In the genomic region with DNA sequence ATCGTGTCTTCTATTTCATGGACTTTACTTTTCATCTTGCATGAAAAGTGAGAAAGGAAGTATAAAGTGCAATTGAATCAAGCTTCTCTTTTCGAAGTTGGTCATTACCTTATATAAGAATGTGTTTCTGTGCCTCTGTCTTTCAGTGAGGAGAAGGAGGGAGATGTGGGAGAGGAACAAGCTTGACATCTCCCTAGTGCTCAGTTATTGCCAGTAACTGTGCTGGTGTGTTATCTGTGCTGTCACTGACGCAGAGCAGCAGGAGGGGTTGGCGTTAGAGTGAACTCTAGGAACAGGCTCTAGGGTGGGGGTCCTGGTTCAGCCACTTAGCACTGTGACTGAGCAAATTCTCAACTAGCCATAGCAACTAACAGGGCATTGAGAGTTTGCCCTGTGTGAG, we compare ENCODE assay signal across 13 cellular contexts. TPM values are rescaled to one million over a fixed set of nuclear protein-coding genes. Genes with fewer than 3 reads are reported as not detected.
DNase-seq lines count a peak whose midpoint lies in the region; ATAC-seq and TF ChIP-seq lines count a peak whose summit lies in the region.
"Had no signal": no experiment of that assay in that cellular context is flagged by ENCODE, and none has a peak within 500 bp of the region (broad histone marks: within the 10 kb centered on the region; RNA-seq: fewer than 3 reads in every experiment).

No MANE protein-coding gene starts in this region.

- no peak overlapping the region for H3K27ac Mint-ChIP-seq in activated T-cell treated with anti-CD3 and anti-CD28 coated beads, Interleukin-2, amount 50 U/mL, for 72 hours
- H3K27ac Mint-ChIP-seq in activated CD4-positive, alpha-beta T cell treated with anti-CD3 and anti-CD28 coated beads, Interleukin-2, amount 10 ng/mL, durations not matched to agents 24 days and 14 days = no peak overlapping the region
- H3K27ac Mint-ChIP-seq: stimulated activated effector memory CD8-positive, alpha-beta T cell treated with anti-CD3 and anti-CD28 coated beads, Interleukin-12 subunit alpha, Interleukin-12 subunit beta, amount 100 ng/mL, for 72 hours had no signal

- no peaks in the 10 kb centered on the region for H3K27me3 ChIP-seq in colonic mucosa

- H3K9ac ChIP-seq in colonic mucosa (ENCODE audit: low read depth in 2 of 2, low read length in 2 of 2) = no peak overlapping the region

- H3K27me3 Mint-ChIP-seq in activated T-cell treated with anti-CD3 and anti-CD28 coated beads, Interleukin-2, amount 50 U/mL, for 72 hours (ENCODE audit: low read depth) = peaks cover 7% of the 10 kb centered on the region
- H3K27me3 Mint-ChIP-seq in activated CD4-positive, alpha-beta T cell treated with anti-CD3 and anti-CD28 coated beads, Interleukin-2, amount 10 ng/mL, durations not matched to agents 24 days and 14 days = peaks cover 2% of the 10 kb centered on the region

- peaks cover 3 to 5% of the 10 kb centered on the region in 2 donors for H3K9me3 Mint-ChIP-seq in activated T-cell treated with anti-CD3 and anti-CD28 coated beads, Interleukin-2, amount 50 U/mL, for 72 hours
- no peaks in the 10 kb centered on the region for H3K9me3 Mint-ChIP-seq in activated CD4-positive, alpha-beta T cell treated with anti-CD3 and anti-CD28 coated beads, Interleukin-2, amount 10 ng/mL, durations not matched to agents 24 days and 14 days

- TF ChIP-seq CTCF in colonic mucosa (IDR thresholded peaks at IDR 0.05) = no peak

- no peaks in the 10 kb centered on the region for H3K4me1 Mint-ChIP-seq in activated T-cell treated with anti-CD3 and anti-CD28 coated beads, Interleukin-2, amount 50 U/mL, for 72 hours (ENCODE audit: low read depth)
- H3K4me1 Mint-ChIP-seq in activated CD4-positive, alpha-beta T cell treated with anti-CD3 and anti-CD28 coated beads, Interleukin-2, amount 10 ng/mL, durations not matched to agents 24 days and 14 days = no peaks in the 10 kb centered on the region
- H3K4me1 Mint-ChIP-seq: stimulated activated effector memory CD8-positive, alpha-beta T cell treated with anti-CD3 and anti-CD28 coated beads, Interleukin-12 subunit alpha, Interleukin-12 subunit beta, amount 100 ng/mL, for 72 hours had no signal

- H3K36me3 Mint-ChIP-seq in activated T-cell treated with anti-CD3 and anti-CD28 coated beads, Interleukin-2, amount 50 U/mL, for 72 hours (ENCODE audit: insufficient read depth in 2 of 2) = peaks cover 1 to 2% of the 10 kb centered on the region in 2 donors
- H3K36me3 Mint-ChIP-seq in activated CD4-positive, alpha-beta T cell treated with anti-CD3 and anti-CD28 coated beads, Interleukin-2, amount 10 ng/mL, durations not matched to agents 24 days and 14 days (ENCODE audit: low read depth) = no peaks in the 10 kb centered on the region
- H3K36me3 Mint-ChIP-seq: stimulated activated effector memory CD8-positive, alpha-beta T cell treated with anti-CD3 and anti-CD28 coated beads, Interleukin-12 subunit alpha, Interleukin-12 subunit beta, amount 100 ng/mL, for 72 hours had no signal

- peak; percentile 3 for ATAC-seq in GM19372 (IDR thresholded peaks at IDR 0.05; ENCODE audit: low read depth, unreplicated experiment)
- ATAC-seq in HG02938 (IDR thresholded peaks at IDR 0.05; ENCODE audit: unreplicated experiment) = peak; percentile 13
- ATAC-seq in activated T-cell treated with anti-CD3 and anti-CD28 coated beads, Interleukin-2, amount 50 U/mL, for 72 hours (replicated peaks in 1 of 2) = no peak

- H3K4me3 ChIP-seq in colonic mucosa (no peak overlapping the region), skin epidermis (no peak overlapping the region)
- H3K4me3 ChIP-seq: lung, smooth muscle cell had no signal

- peak overlapping the region; percentile 6 for H3K27ac ChIP-seq in colonic mucosa
- peak overlapping the region in 13 of 21 experiments; percentile 1 to 80 (median 33) for H3K27ac ChIP-seq in skin epidermis

- no peaks in the 10 kb centered on the region for H3K9me3 ChIP-seq in colonic mucosa

- no peaks in the 10 kb centered on the region for H3K36me3 ChIP-seq in colonic mucosa

- intact Hi-C loops in colonic mucosa (cut with DNase I) = no loop called here
- intact Hi-C loops in activated CD4-positive, alpha-beta T cell treated with anti-CD3 and anti-CD28 coated beads, Interleukin-2, amount 10 ng/mL, durations not matched to agents 24 days and 14 days (cut with micrococcal nuclease) = no loop called here

- H3K4me1 ChIP-seq in colonic mucosa = no peaks in the 10 kb centered on the region

- H3K4me3 Mint-ChIP-seq in activated T-cell treated with anti-CD3 and anti-CD28 coated beads, Interleukin-2, amount 50 U/mL, for 72 hours = no peak overlapping the region
- no peak overlapping the region for H3K4me3 Mint-ChIP-seq in activated CD4-positive, alpha-beta T cell treated with anti-CD3 and anti-CD28 coated beads, Interleukin-2, amount 10 ng/mL, durations not matched to agents 24 days and 14 days
- H3K4me3 Mint-ChIP-seq: stimulated activated effector memory CD8-positive, alpha-beta T cell treated with anti-CD3 and anti-CD28 coated beads, Interleukin-12 subunit alpha, Interleukin-12 subunit beta, amount 100 ng/mL, for 72 hours had no signal

- DNase-seq in colonic mucosa = no peak
- no peak for DNase-seq in activated T-cell treated with anti-CD3 and anti-CD28 coated beads, Interleukin-2, amount 50 U/mL, for 72 hours
- no peak for DNase-seq in activated CD4-positive, alpha-beta T cell treated with anti-CD3 and anti-CD28 coated beads, Interleukin-2, amount 10 ng/mL, durations not matched to agents 24 days and 14 days
- DNase-seq in activated CD8-positive, alpha-beta memory T cell treated with anti-CD3 and anti-CD28 coated beads, Interleukin-2, amount 50 U/mL, for 48 hours = no peak
- DNase-seq in activated T-cell treated with anti-CD3 and anti-CD28 coated beads for 4 hours = no peak
- DNase-seq: NCI-H187, SHP77 treated with DMSO at 0.1 percent for 48 hours had no signal

RNA-seq across cellular contexts. Expression of a gene that starts 34.0 kb away (rescaled TPM):
- total RNA-seq in colonic mucosa = 10 to 100 TPM in 1 of 2 donors, 1 to 10 TPM in 1; 6.8 to 11.6 TPM
- not detected for total RNA-seq in activated T-cell treated with anti-CD3 and anti-CD28 coated beads, Interleukin-2, amount 50 U/mL, for 72 hours
- not detected in 2 replicates for total RNA-seq in activated CD4-positive, alpha-beta T cell treated with anti-CD3 and anti-CD28 coated beads, Interleukin-2, amount 10 ng/mL, durations not matched to agents 24 days and 14 days

Comparison
In these comparisons a context has a peak if more than half of its experiments do, and no peak if none do; other contexts are left out.
1. ATAC-seq: peak in GM19372 (single experiment) and HG02938 (single experiment); none in activated T-cell treated with anti-CD3 and anti-CD28 coated beads, Interleukin-2, amount 50 U/mL, for 72 hours (0 of 2).